In genomic region chr2:72803626-72804320, GRCh38 we compare ENCODE assay signal across 17 cellular contexts. TPM values are rescaled to one million over a fixed set of nuclear protein-coding genes. Genes with fewer than 3 reads are reported as not detected.
DNase-seq lines count a peak whose midpoint lies in the region; ATAC-seq and TF ChIP-seq lines count a peak whose summit lies in the region.
"Had no signal": no experiment of that assay in that cellular context is flagged by ENCODE, and none has a peak within 500 bp of the region (broad histone marks: within the 10 kb centered on the region; RNA-seq: fewer than 3 reads in every experiment).

No MANE protein-coding gene starts in this region.

- POLR2A ChIA-PET in MCF 10A (lab: Yijun Ruan, JAX): interaction anchor here (1.4 kb wide), 1 partner anchor 9 kb away, joined by 4 read pairs; no protein-coding TSS in a partner anchor

- no peak overlapping the region for H3K14ac ChIP-seq in mesenchymal stem cell (ENCODE audit: low read length in 2 of 2)

- no peak overlapping the region for H3K4me3 Mint-ChIP-seq in MCF 10A (ENCODE audit: unreplicated experiment)
- H3K4me3 Mint-ChIP-seq: CD4-positive, alpha-beta memory T cell; IgD-negative memory B cell had no signal

- no peak for TF ChIP-seq CTCF in mammary epithelial cell (conservative IDR thresholded peaks at IDR 0.05 in 1 of 2, IDR thresholded peaks at IDR 0.05 in 1 of 2; ENCODE audit: extremely low read depth in 1 of 2, insufficient read depth in 1 of 2, low read depth in 1 of 2, low read length in 2 of 2)
- no peak for TF ChIP-seq CTCF in MCF 10A (IDR thresholded peaks at IDR 0.05; ENCODE audit: unreplicated experiment)

- no peaks in the 10 kb centered on the region for H3K27me3 Mint-ChIP-seq in MCF 10A (ENCODE audit: insufficient read depth, unreplicated experiment)
- H3K27me3 Mint-ChIP-seq: CD4-positive, alpha-beta memory T cell; IgD-negative memory B cell had no signal

- DNase-seq in mammary epithelial cell (no peak), MCF 10A (ENCODE audit: unreplicated experiment) (no peak), SK-MEL-5 (ENCODE audit: low read depth, low spot score) (peak; percentile 30), globus pallidus (ENCODE audit: low spot score) (peak; percentile 63), substantia nigra (lab: John Stamatoyannopoulos, UW) (no peak), mesenchymal stem cell (no peak)
- no peak for DNase-seq in effector CD8-positive, alpha-beta T cell (lab: John Stamatoyannopoulos, UW)
- DNase-seq: CD4-positive, alpha-beta memory T cell; Karpas-422; NCI-H1694 treated with DMSO at 0.1 percent for 48 hours; NCI-H2107; NCI-H2227 treated with DMSO at 0.1 percent for 48 hours; NCI-H510A treated with DMSO at 0.1 percent for 48 hours; NCI-H774; OCI-M1 had no signal

- H4K91ac ChIP-seq in mesenchymal stem cell (ENCODE audit: low read length): no peak overlapping the region

- H3K79me2 ChIP-seq in mammary epithelial cell (ENCODE audit: insufficient read depth, low read length): peaks cover 53% of the 10 kb centered on the region

- H3K4ac ChIP-seq in mesenchymal stem cell (ENCODE audit: low read depth in 1 of 2, low read length in 2 of 2): no peak overlapping the region

- no peak overlapping the region for H2BK5ac ChIP-seq in mesenchymal stem cell (ENCODE audit: low read depth, low read length, poor library complexity, severe bottlenecking)

- CTCF ChIA-PET in mammary epithelial cell (lab: Charles Lee; ENCODE audit: low non-redundant PET) (interaction anchor here (0.5 kb wide), 1 partner anchor 566 kb away, joined by 3 read pairs; no protein-coding TSS in a partner anchor), MCF 10A (lab: Yijun Ruan, JAX) (interaction anchor here (0.7 to 1.0 kb wide), 4 partner anchors 10 to 56 kb away, joined by 3 to 6 read pairs (median 4); no protein-coding TSS in a partner anchor)

- H3K4me3 ChIP-seq in mammary epithelial cell (replicated peaks in 1 of 3; ENCODE audit: insufficient read depth in 1 of 3, low read depth in 2 of 3, low read length in 3 of 3) (no peak overlapping the region), mesenchymal stem cell (ENCODE audit: insufficient read depth in 1 of 2, low read depth in 1 of 2, low read length in 2 of 2) (no peak overlapping the region)

- no peak overlapping the region for H2AFZ ChIP-seq in mammary epithelial cell (ENCODE audit: low read depth, low read length)
- H2AFZ ChIP-seq in mesenchymal stem cell (ENCODE audit: low read depth, low read length): no peak overlapping the region

- H2BK15ac ChIP-seq in mesenchymal stem cell (ENCODE audit: low read depth, poor library complexity, severe bottlenecking): no peak overlapping the region

- H3K4me2 ChIP-seq in mammary epithelial cell (ENCODE audit: insufficient read depth, low read depth, low read length): peak overlapping the region; percentile 42
- H3K4me2 ChIP-seq in mesenchymal stem cell (ENCODE audit: low read length, poor library complexity, severe bottlenecking): no peak overlapping the region

- no peak overlapping the region for H2AK5ac ChIP-seq in mesenchymal stem cell (ENCODE audit: low read length, severe bottlenecking)

- H3K36me3 ChIP-seq in mammary epithelial cell (ENCODE audit: insufficient read depth, low read length) (no peaks in the 10 kb centered on the region), mesenchymal stem cell (ENCODE audit: control insufficient read depth in 1 of 2, insufficient read depth in 2 of 2, low read depth in 1 of 2, low read length in 2 of 2) (no peaks in the 10 kb centered on the region)

- no peak overlapping the region for H4K8ac ChIP-seq in mesenchymal stem cell (ENCODE audit: low read length)

- H2BK12ac ChIP-seq in mesenchymal stem cell (ENCODE audit: low read length in 2 of 2): no peak overlapping the region

- H3K27ac ChIP-seq in mammary epithelial cell (ENCODE audit: insufficient read depth, low read depth, low read length) (peak overlapping the region; percentile 20), substantia nigra (ENCODE audit: low read depth, low read length, poor library complexity, severe bottlenecking) (peak overlapping the region; percentile 92), mesenchymal stem cell (ENCODE audit: low read length, poor library complexity, severe bottlenecking) (no peak overlapping the region)

- in situ Hi-C loops in mammary epithelial cell (cut with MboI; ENCODE audit: low sequenced_read_pairs in 2 of 2) (no loop called here), SK-MEL-5 (cut with HindIII; ENCODE audit: low pct_unique_long_range_greater_than_20kb, low sequenced_read_pairs) (no loop called here)

- H3K27ac Mint-ChIP-seq in MCF 10A (ENCODE audit: low read depth, unreplicated experiment): no peak overlapping the region
- H3K27ac Mint-ChIP-seq: CD4-positive, alpha-beta memory T cell; IgD-negative memory B cell had no signal

- BruUV-seq in mammary epithelial cell (replicated peaks; lab: Mats Ljungman, UMichigan) (no TSS peak), MCF 10A (replicated peaks; lab: Mats Ljungman, UMichigan) (no TSS peak)

- dilution Hi-C loops in mammary epithelial cell (cut with HindIII; ENCODE audit: low sequenced_read_pairs): loop anchor here (5.0 kb wide), 2 partner anchors 49 to 51 kb away; no protein-coding TSS in a partner anchor

- H3K4me1 ChIP-seq in mammary epithelial cell (ENCODE audit: insufficient read depth, low read length) (peaks cover 6% of the 10 kb centered on the region), mesenchymal stem cell (ENCODE audit: control insufficient read depth, insufficient read depth, low read depth, low read length) (no peaks in the 10 kb centered on the region)

- H3K9me3 ChIP-seq in mammary epithelial cell (replicated peaks; ENCODE audit: insufficient read depth, low read length) (peaks cover under 1% of the 10 kb centered on the region), mesenchymal stem cell (ENCODE audit: control insufficient read depth, low read length) (peaks cover 6% of the 10 kb centered on the region)

- peaks cover 15% of the 10 kb centered on the region for H3K79me1 ChIP-seq in mesenchymal stem cell (replicated peaks; ENCODE audit: low read length, poor library complexity, severe bottlenecking)

- no peaks in the 10 kb centered on the region for H3K36me3 Mint-ChIP-seq in MCF 10A (ENCODE audit: insufficient read depth, unreplicated experiment)

- intact Hi-C loops in mammary epithelial cell (cut with micrococcal nuclease) (no loop called here), MCF 10A (cut with micrococcal nuclease) (no loop called here)

- ATAC-seq in HG02623 (IDR thresholded peaks at IDR 0.05; ENCODE audit: unreplicated experiment): no peak

- no peak overlapping the region for H3K23ac ChIP-seq in mesenchymal stem cell (ENCODE audit: low read length in 2 of 2)

- H2BK120ac ChIP-seq in mesenchymal stem cell (ENCODE audit: low read depth, low read length): no peak overlapping the region

- H3K18ac ChIP-seq in mesenchymal stem cell (ENCODE audit: low read depth in 1 of 2, low read length in 2 of 2): no peak overlapping the region

- peaks cover 6% of the 10 kb centered on the region for H3K4me1 Mint-ChIP-seq in MCF 10A (ENCODE audit: insufficient read depth, unreplicated experiment)
- H3K4me1 Mint-ChIP-seq: IgD-negative memory B cell had no signal

- no peaks in the 10 kb centered on the region for H4K20me1 ChIP-seq in mammary epithelial cell (ENCODE audit: insufficient read depth, low read length)

- H3K9ac ChIP-seq in mammary epithelial cell (ENCODE audit: insufficient read depth, low read length): no peak overlapping the region
- no peak overlapping the region for H3K9ac ChIP-seq in mesenchymal stem cell (ENCODE audit: low read length)

- H3K27me3 ChIP-seq in mammary epithelial cell (ENCODE audit: insufficient read depth, low read length): no peaks in the 10 kb centered on the region
- H3K27me3 ChIP-seq in mesenchymal stem cell (ENCODE audit: control insufficient read depth in 1 of 2, insufficient read depth in 1 of 2, low read length in 2 of 2): no peaks in the 10 kb centered on the region

- H3K9me3 Mint-ChIP-seq in MCF 10A (ENCODE audit: unreplicated experiment): peaks cover 11% of the 10 kb centered on the region

RNA-seq across cellular contexts. Expression of gene EXOC6B, which starts 22.1 kb away (rescaled TPM):
- total RNA-seq in mammary epithelial cell: 10 to 100 TPM; 38.3 to 48.9 TPM
- 21.6 TPM for polyA plus RNA-seq in mammary epithelial cell
- polyA minus RNA-seq in mammary epithelial cell: 94.1 TPM
- total RNA-seq in MCF 10A (2022): 24.7 and 34.7 TPM in 2 replicates
- 20.0 and 21.8 TPM in 2 replicates for total RNA-seq in SK-MEL-5 (2014; rRNA removed; shearing (Covaris generic))
- polyA plus RNA-seq in SK-MEL-5 (2015; cell fraction: cytosol; rRNA removed): 16.9 and 25.2 TPM in 2 replicates
- polyA plus RNA-seq in SK-MEL-5 (2015; cell fraction: nucleus; rRNA removed): 20.0 and 29.5 TPM in 2 replicates
- 23.5 TPM for polyA plus RNA-seq in mesenchymal stem cell (2013, experiment 1 of 2)
- polyA plus RNA-seq in mesenchymal stem cell (2013, experiment 2 of 2): 22.0 TPM

Comparison
In these comparisons a context has a peak if more than half of its experiments do, and no peak if none do; other contexts are left out.
1. DNase-seq: peak in SK-MEL-5 (single experiment) and globus pallidus (single experiment); none in mammary epithelial cell (single experiment), MCF 10A (single experiment), substantia nigra (0 of 49), mesenchymal stem cell (single experiment) and effector CD8-positive, alpha-beta T cell (single experiment).